8 cellular contexts compared by ENCODE assay signal in genomic region chr3:33787328-33788009, GRCh38. TPM values are rescaled to one million over a fixed set of nuclear protein-coding genes. Genes with fewer than 3 reads are reported as not detected.
A peak's percentile ranks its signal among the peaks of the same experiment; 100 is the strongest.
DNase-seq lines count a peak whose midpoint lies in the region; ATAC-seq and TF ChIP-seq lines count a peak whose summit lies in the region.

No MANE protein-coding gene starts in this region.

- no peaks in the 10 kb centered on the region for H3K27me3 ChIP-seq in heart right ventricle

- 6% methylated on average over 15 of the region's 15 CpGs for WGBS in heart right ventricle, 2 donors

- H3K4me3 ChIP-seq in LNCaP clone FGC (ENCODE audit: low read depth, low read length) (no peak overlapping the region), heart right ventricle (peak overlapping the region in 7 of 10 donors; percentile 11 to 43 (median 35))

- H3K9me3 ChIP-seq in heart right ventricle = no peaks in the 10 kb centered on the region

- H3K27ac ChIP-seq in heart right ventricle = no peak overlapping the region

- H3K4me1 ChIP-seq in heart right ventricle = peaks cover 0 to 9% (median 0%) of the 10 kb centered on the region in 9 donors

- no peaks in the 10 kb centered on the region for H3K36me3 ChIP-seq in heart right ventricle

- intact Hi-C loops in heart right ventricle (cut with DNase I) (loop anchor here (1.0 to 10.0 kb wide), 10 partner anchors 60 to 655 kb away; partner anchors contain the start of gene CLASP2 (in 1 of the 10)), posterior cingulate gyrus (cut with DNase I) (loop anchor here (5.0 to 10.0 kb wide), 3 partner anchors 70 to 413 kb away; partner anchors contain the start of gene CLASP2)

- ATAC-seq in heart right ventricle (peak; percentile 71 to 93 (median 85)), GM21515 (IDR thresholded peaks at IDR 0.05; ENCODE audit: unreplicated experiment) (no peak)

- TF ChIP-seq CTCF in LNCaP clone FGC (IDR thresholded peaks at IDR 0.05; ENCODE audit: control insufficient read depth, extremely low read depth, insufficient read depth) (peak; percentile 94), heart right ventricle (IDR thresholded peaks at IDR 0.05) (peak; percentile 58 to 91 (median 79))

- DNase-seq in GF-D8 (lab: John Stamatoyannopoulos, UW) (peak; percentile 25), H4 (ENCODE audit: low spot score) (peak; percentile 57), LNCaP clone FGC (ENCODE audit: low read depth) (peak; percentile 54), SKM-1 (lab: John Stamatoyannopoulos, UW; ENCODE audit: unreplicated experiment) (peak; percentile 65), heart right ventricle (peak in 1 of 2 donors; percentile 57), posterior cingulate gyrus (peak in 9 of 10 donors; percentile 16 to 90 (median 57))
- peak; percentile 8 for DNase-seq in activated naive CD8-positive, alpha-beta T cell treated with anti-CD3 and anti-CD28 coated beads, Interleukin-2, amount 50 U/mL, for 16 hours (ENCODE audit: low read depth, low spot score)

RNA-seq across cellular contexts. Expression of gene PDCD6IP, which starts 11.0 kb away (rescaled TPM):
- total RNA-seq in H4 (2014; rRNA removed; shearing (Covaris generic)) = 30.7 and 56.7 TPM in 2 replicates
- total RNA-seq in heart right ventricle = 100 to 1,000 TPM; 133 to 185 (median 157) TPM
- polyA plus RNA-seq in heart right ventricle = 10 to 100 TPM; 41.3 to 56.3 TPM
